ENCODE assay signal across 24 cellular contexts in the genomic region with DNA sequence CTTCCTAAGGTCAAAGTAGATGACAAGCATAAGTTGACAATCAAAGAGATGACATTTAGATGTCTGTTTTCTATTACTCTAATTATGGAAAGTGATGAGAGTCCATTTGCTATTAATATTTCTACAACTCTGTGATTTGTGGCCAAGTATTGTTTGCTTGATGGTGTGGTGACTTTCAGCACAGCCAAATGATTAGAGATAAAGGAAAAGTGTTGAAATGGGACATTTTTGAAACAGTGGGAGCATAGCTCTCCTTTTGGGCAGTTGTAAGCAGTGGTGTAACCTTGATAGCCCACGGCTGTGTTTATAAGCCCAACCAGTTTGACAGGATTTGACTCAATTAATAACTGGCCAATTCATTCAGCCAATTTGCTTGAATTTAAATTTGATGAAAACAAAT. TPM values are rescaled to one million over a fixed set of nuclear protein-coding genes. Genes with fewer than 3 reads are reported as not detected.
"Had no signal": no experiment of that assay in that cellular context is flagged by ENCODE, and none has a peak within 500 bp of the region (broad histone marks: within the 10 kb centered on the region; RNA-seq: fewer than 3 reads in every experiment).

No MANE protein-coding gene starts in this region.

- H3K4me1 ChIP-seq: breast epithelium, thyroid gland had no signal

- H3K4me3 ChIP-seq: breast epithelium, coronary artery, thyroid gland had no signal

- FAIRE-seq: kidney had no signal

- H3K36me3 ChIP-seq: breast epithelium, thyroid gland had no signal

- H3K27me3 ChIP-seq: breast epithelium, thyroid gland had no signal

- DNase-seq: activated CD4-positive, alpha-beta memory T cell treated with anti-CD3 and anti-CD28 coated beads for 36 hours; activated CD4-positive, alpha-beta T cell treated with anti-CD3 and anti-CD28 coated beads for 48 hours; activated naive CD4-positive, alpha-beta T cell treated with Interleukin-2 at 50 U/mL for 16 hours; activated naive CD8-positive, alpha-beta T cell treated with anti-CD3 and anti-CD28 coated beads, Interleukin-2, amount 10 ng/mL, durations not matched to agents 7 days and 5 days; activated T-cell treated with anti-CD3 and anti-CD28 coated beads, Interleukin-2, amount 50 U/mL, for 48 hours; amniotic stem cell; cerebellar nuclear complex; endodermal cell; kidney; naive thymus-derived CD4-positive, alpha-beta T cell; occipital lobe; retina; stimulated activated CD4-positive, alpha-beta T cell treated with anti-CD3 and anti-CD28 coated beads, Interleukin-12 subunit alpha, Interleukin-12 subunit beta, amount 100 ng/mL, for 4 hours; stimulated activated CD4-positive, alpha-beta T cell treated with anti-CD3 and anti-CD28 coated beads, Interleukin-4, amount 100 ng/mL, for 4 hours; substantia nigra; thyroid gland had no signal

- H3K27ac ChIP-seq: breast epithelium, coronary artery, epithelial cell of prostate, thyroid gland had no signal

- H3K9me3 ChIP-seq: breast epithelium, thyroid gland had no signal

- ATAC-seq: left lobe of liver; naive thymus-derived CD4-positive, alpha-beta T cell had no signal

RNA-seq across cellular contexts. Expression of a gene that starts 31.6 kb away (rescaled TPM):
- total RNA-seq: left lobe of liver; lung microvascular endothelial cell; naive thymus-derived CD4-positive, alpha-beta T cell; posterior vena cava; T-helper 2 cell treated with Interferon-gamma antibody and Interleukin-4, amounts not matched to agents 100 ng/mL and 5 ng/mL, for 36 hours; thyroid gland; ureter had no signal
- polyA plus RNA-seq: naive thymus-derived CD4-positive, alpha-beta T cell had no signal
